ENCODE assay signal across 8 cellular contexts in the genomic region with DNA sequence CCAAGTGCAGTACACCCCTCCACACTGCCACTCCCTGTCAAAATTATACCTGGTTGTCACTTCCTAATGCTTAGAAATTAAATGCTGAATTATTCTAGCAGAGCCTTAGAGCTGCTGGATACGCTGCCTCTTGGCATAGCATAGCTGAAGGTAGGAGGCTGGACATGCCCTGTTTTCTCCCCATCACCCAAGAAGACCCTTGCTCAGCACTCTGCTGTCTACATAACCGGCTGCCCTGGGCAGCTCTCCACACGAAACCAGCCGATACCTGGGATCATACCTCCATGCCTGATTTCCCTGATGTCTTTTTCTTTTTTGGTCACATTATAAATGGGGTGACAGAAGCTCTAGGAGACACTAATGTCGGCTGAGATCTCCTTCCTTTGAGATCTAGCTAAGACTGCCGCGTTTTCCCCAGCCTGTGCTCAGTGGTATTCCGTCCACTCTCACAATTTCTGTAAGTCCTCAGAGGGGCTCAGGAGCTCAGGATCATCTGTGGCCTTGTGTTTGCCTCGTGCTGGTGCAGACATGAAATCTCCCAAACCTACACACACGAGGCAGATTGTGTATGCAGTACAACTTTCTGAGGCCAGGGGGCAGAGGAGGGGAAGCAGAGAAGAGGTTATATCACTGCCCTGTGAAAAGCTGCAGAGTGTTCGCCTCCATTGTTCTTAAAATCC. TPM values are rescaled to one million over a fixed set of nuclear protein-coding genes. Genes with fewer than 3 reads are reported as not detected.
DNase-seq lines count a peak whose midpoint lies in the region; ATAC-seq and TF ChIP-seq lines count a peak whose summit lies in the region.

No MANE protein-coding gene starts in this region.

- POLR2A ChIA-PET in activated naive CD8-positive, alpha-beta T cell treated with anti-CD3 and anti-CD28 coated beads, Interleukin-2, amount 10 ng/mL, durations not matched to agents 7 days and 5 days (lab: Charles Lee), result interaction anchor here (1.3 to 5.2 kb wide), 2 partner anchors 36 to 48 kb away, joined by 4 to 28 read pairs; partner anchors contain the start of gene ACTR1B

- peak; percentile 84 for ATAC-seq in activated naive CD8-positive, alpha-beta T cell treated with anti-CD3 and anti-CD28 coated beads, Interleukin-2, amount 10 ng/mL, durations not matched to agents 7 days and 5 days (ENCODE audit: low read depth)
- peak; percentile 65 to 79 (median 74) for ATAC-seq in heart right ventricle

- H3K4me3 ChIP-seq in SJSA1 (no peak overlapping the region), heart right ventricle (no peak overlapping the region)

- H3K27ac Mint-ChIP-seq in activated naive CD8-positive, alpha-beta T cell treated with anti-CD3 and anti-CD28 coated beads, Interleukin-2, amount 10 ng/mL, durations not matched to agents 7 days and 5 days, result no peak overlapping the region

- TF ChIP-seq CTCF in heart right ventricle (IDR thresholded peaks at IDR 0.05), result peak; percentile 32 to 79 (median 72)

- H3K27ac ChIP-seq in SJSA1 (no peak overlapping the region), heart right ventricle (no peak overlapping the region)

- no peaks in the 10 kb centered on the region for H3K9me3 Mint-ChIP-seq in activated naive CD8-positive, alpha-beta T cell treated with anti-CD3 and anti-CD28 coated beads, Interleukin-2, amount 10 ng/mL, durations not matched to agents 7 days and 5 days

- H3K9me3 ChIP-seq in SJSA1 (replicated peaks), result no peaks in the 10 kb centered on the region
- H3K9me3 ChIP-seq in heart right ventricle, result no peaks in the 10 kb centered on the region

- DNase-seq in activated gamma-delta T cell treated with Interleukin-2 at 50 U/mL for 16 hours (peak; percentile 66), activated gamma-delta T cell (lab: John Stamatoyannopoulos, UW) (no peak), NCI-H1092 (lab: John Stamatoyannopoulos, UW) (peak; percentile 39), SJSA1 (ENCODE audit: low read depth in 1 of 2, low spot score in 2 of 2) (peak; percentile 39 to 56), heart right ventricle (peak in 1 of 2 donors; percentile 62), renal cortical epithelial cell (ENCODE audit: low read depth) (peak; percentile 37), KG1 (lab: John Stamatoyannopoulos, UW) (no peak)
- peak; percentile 64 for DNase-seq in activated naive CD8-positive, alpha-beta T cell treated with anti-CD3 and anti-CD28 coated beads, Interleukin-2, amount 10 ng/mL, durations not matched to agents 7 days and 5 days

- H3K4me1 ChIP-seq in SJSA1 (replicated peaks), result no peaks in the 10 kb centered on the region
- peaks cover 0 to 7% (median 4%) of the 10 kb centered on the region in 9 donors for H3K4me1 ChIP-seq in heart right ventricle

- no peaks in the 10 kb centered on the region for H3K36me3 Mint-ChIP-seq in activated naive CD8-positive, alpha-beta T cell treated with anti-CD3 and anti-CD28 coated beads, Interleukin-2, amount 10 ng/mL, durations not matched to agents 7 days and 5 days

- H3K4me1 Mint-ChIP-seq in activated naive CD8-positive, alpha-beta T cell treated with anti-CD3 and anti-CD28 coated beads, Interleukin-2, amount 10 ng/mL, durations not matched to agents 7 days and 5 days, result peaks cover 13% of the 10 kb centered on the region

- peaks cover 18% of the 10 kb centered on the region for H3K27me3 Mint-ChIP-seq in activated naive CD8-positive, alpha-beta T cell treated with anti-CD3 and anti-CD28 coated beads, Interleukin-2, amount 10 ng/mL, durations not matched to agents 7 days and 5 days

- no peak overlapping the region for H3K4me3 Mint-ChIP-seq in activated naive CD8-positive, alpha-beta T cell treated with anti-CD3 and anti-CD28 coated beads, Interleukin-2, amount 10 ng/mL, durations not matched to agents 7 days and 5 days

- H3K27me3 ChIP-seq in SJSA1 (replicated peaks), result peaks cover 9% of the 10 kb centered on the region
- no peaks in the 10 kb centered on the region for H3K27me3 ChIP-seq in heart right ventricle

- intact Hi-C loops in heart right ventricle (cut with DNase I), result loop anchor here in 8 of 10 donors (5.0 to 10.0 kb wide), 6 partner anchors 45 to 687 kb away; partner anchors contain the start of gene COX5B (in 1 of the 8)

- H3K36me3 ChIP-seq in SJSA1 (no peaks in the 10 kb centered on the region), heart right ventricle (no peaks in the 10 kb centered on the region)

- WGBS in heart right ventricle, 2 donors, result 61% methylated on average over 11 of the region's 11 CpGs

RNA-seq across cellular contexts. Expression of gene ZAP70, which starts 13.5 kb away (rescaled TPM):
- not detected in 2 replicates for total RNA-seq in SJSA1 (2014; rRNA removed; shearing (Covaris generic))
- 100 to 1,000 TPM; 350 to 367 TPM for total RNA-seq in activated naive CD8-positive, alpha-beta T cell treated with anti-CD3 and anti-CD28 coated beads, Interleukin-2, amount 10 ng/mL, durations not matched to agents 7 days and 5 days
- total RNA-seq in heart right ventricle (1 to 10 TPM in 3 of 10 donors, under 1 TPM in 7; 0.42 to 8.7 (median 0.67) TPM), renal cortical epithelial cell (not detected in 2 replicates)
- polyA plus RNA-seq in heart right ventricle, result 1 to 10 TPM in 1 of 2 donors, under 1 TPM in 1; 0.61 to 1.3 TPM

RNA-seq across cellular contexts. Expression of gene C2orf92, which starts 30.4 kb away (rescaled TPM):
- total RNA-seq in SJSA1 (2014; rRNA removed; shearing (Covaris generic)), result 0.24 TPM in 1 of 2 replicates, not detected in the other
- total RNA-seq in activated naive CD8-positive, alpha-beta T cell treated with anti-CD3 and anti-CD28 coated beads, Interleukin-2, amount 10 ng/mL, durations not matched to agents 7 days and 5 days, result 1 to 10 TPM; 6.9 to 8.8 TPM
- total RNA-seq in heart right ventricle, result 1 to 10 TPM; 1.5 to 4.4 (median 2.9) TPM
- polyA plus RNA-seq in heart right ventricle, result 10 to 100 TPM in 1 of 2 donors, under 1 TPM in 1; 0.83 to 25.4 TPM
- 0.17 and 3.9 TPM in 2 replicates for total RNA-seq in renal cortical epithelial cell

RNA-seq across cellular contexts. Expression of gene ACTR1B, which starts 36.1 kb away (rescaled TPM):
- total RNA-seq in SJSA1 (2014; rRNA removed; shearing (Covaris generic)), result 22.1 and 28.3 TPM in 2 replicates
- total RNA-seq in activated naive CD8-positive, alpha-beta T cell treated with anti-CD3 and anti-CD28 coated beads, Interleukin-2, amount 10 ng/mL, durations not matched to agents 7 days and 5 days, result 10 to 100 TPM; 96.2 to 98.7 TPM
- 10 to 100 TPM; 62.8 to 78.1 (median 71.4) TPM for total RNA-seq in heart right ventricle
- 10 to 100 TPM; 43.4 to 87.5 TPM for polyA plus RNA-seq in heart right ventricle
- 75.3 and 89.3 TPM in 2 replicates for total RNA-seq in renal cortical epithelial cell

RNA-seq across cellular contexts. Expression of gene COX5B, which starts 54.0 kb away (rescaled TPM):
- 233 and 275 TPM in 2 replicates for total RNA-seq in SJSA1 (2014; rRNA removed; shearing (Covaris generic))
- total RNA-seq in activated naive CD8-positive, alpha-beta T cell treated with anti-CD3 and anti-CD28 coated beads, Interleukin-2, amount 10 ng/mL, durations not matched to agents 7 days and 5 days, result 100 to 1,000 TPM; 190 to 192 TPM
- total RNA-seq in heart right ventricle (1,000 to 10,000 TPM in 9 of 10 donors, 100 to 1,000 TPM in 1; 886 to 1,398 (median 1,288) TPM), renal cortical epithelial cell (143 and 359 TPM in 2 replicates)
- polyA plus RNA-seq in heart right ventricle, result 1,000 to 10,000 TPM; 1,705 to 5,403 TPM

Comparison
In these comparisons a context has a peak if more than half of its experiments do, and no peak if none do; other contexts are left out.
1. DNase-seq: peak in activated gamma-delta T cell treated with Interleukin-2 at 50 U/mL for 16 hours (single experiment), NCI-H1092 (single experiment), SJSA1 (2 of 2), activated naive CD8-positive, alpha-beta T cell treated with anti-CD3 and anti-CD28 coated beads, Interleukin-2, amount 10 ng/mL, durations not matched to agents 7 days and 5 days (single experiment) and renal cortical epithelial cell (single experiment); none in activated gamma-delta T cell (single experiment) and KG1 (single experiment).
2. RNA of gene ZAP70, which starts 13.5 kb away (total RNA-seq): 350 to 367 TPM in activated naive CD8-positive, alpha-beta T cell treated with anti-CD3 and anti-CD28 coated beads, Interleukin-2, amount 10 ng/mL, durations not matched to agents 7 days and 5 days; 0.42 to 8.7 TPM in heart right ventricle, not detected in SJSA1 and not detected in renal cortical epithelial cell; every median in the first group is over 10 times any median in the second.